Comparison of ENCODE assay signal across 25 cellular contexts in genomic region chr12:10939163-10939562, GRCh38. TPM values are rescaled to one million over a fixed set of nuclear protein-coding genes. Genes with fewer than 3 reads are reported as not detected.
DNase-seq lines count a peak whose midpoint lies in the region; ATAC-seq, FAIRE-seq and TF ChIP-seq lines count a peak whose summit lies in the region.
"Had no signal": no experiment of that assay in that cellular context is flagged by ENCODE, and none has a peak within 500 bp of the region (broad histone marks: within the 10 kb centered on the region; RNA-seq: fewer than 3 reads in every experiment).

A gene with protein sequence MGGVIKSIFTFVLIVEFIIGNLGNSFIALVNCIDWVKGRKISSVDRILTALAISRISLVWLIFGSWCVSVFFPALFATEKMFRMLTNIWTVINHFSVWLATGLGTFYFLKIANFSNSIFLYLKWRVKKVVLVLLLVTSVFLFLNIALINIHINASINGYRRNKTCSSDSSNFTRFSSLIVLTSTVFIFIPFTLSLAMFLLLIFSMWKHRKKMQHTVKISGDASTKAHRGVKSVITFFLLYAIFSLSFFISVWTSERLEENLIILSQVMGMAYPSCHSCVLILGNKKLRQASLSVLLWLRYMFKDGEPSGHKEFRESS (minus strand): TSS chr12:10939263. CDS start chr12:10939207, 56 bp downstream.

- H3K9ac ChIP-seq in GM12878 (ENCODE audit: control insufficient read depth, insufficient read depth, low read length) = no peak within 1 kb of the TSS

- no peaks in the 10 kb centered on the region for H3K4me1 ChIP-seq in GM12878 (ENCODE audit: control insufficient read depth, insufficient read depth, low read length)

- DNase-seq in GM12878 (ENCODE audit: low read depth, low spot score) (no peak), epithelial cell of prostate (ENCODE audit: low read depth, low spot score) (no peak), occipital lobe (lab: John Stamatoyannopoulos, UW) (no peak), GM03348 (ENCODE audit: low spot score) (no peak), NCI-H128 (lab: John Stamatoyannopoulos, UW; ENCODE audit: unreplicated experiment) (no peak)
- no peak for DNase-seq in activated CD8-positive, alpha-beta T cell treated with anti-CD3 and anti-CD28 coated beads, Interleukin-2, amount 10 ng/mL, durations not matched to agents 7 days and 5 days
- DNase-seq: Caco-2; CD8-positive, alpha-beta T cell; NCI-H1105 treated with DMSO at 0.1 percent for 48 hours; NCI-H1694; NCI-H2029 treated with DMSO at 0.1 percent for 48 hours; NCI-H446 treated with DMSO at 0.1 percent for 48 hours; NCI-H526; NCI-H82; NK-92 treated with Interleukin-12 subunit alpha and Interleukin-12 subunit beta, amount 100 ng/mL, for 24 hours; PC-3; SJCRH30 had no signal

- no peaks in the 10 kb centered on the region for H4K20me1 ChIP-seq in GM12878 (ENCODE audit: control insufficient read depth, insufficient read depth)

- H3K4me2 ChIP-seq in GM12878 (ENCODE audit: control insufficient read depth, insufficient read depth) = no peak within 1 kb of the TSS

- no peak within 1 kb of the TSS for H2AFZ ChIP-seq in GM12878 (ENCODE audit: control insufficient read depth, low read depth, low read length)

- TF ChIP-seq EP300 in GM12878 (IDR thresholded peaks at IDR 0.05; ENCODE audit: borderline replicate concordance in 1 of 2, control insufficient read depth in 1 of 2, low read depth in 2 of 2, low read length in 2 of 2) = no peak

- no peaks in the 10 kb centered on the region for H3K79me2 ChIP-seq in GM12878 (ENCODE audit: control insufficient read depth, insufficient read depth, low read length)

- no peaks in the 10 kb centered on the region for H3K27me3 ChIP-seq in GM12878 (replicated peaks in 1 of 2; ENCODE audit: control insufficient read depth in 2 of 2, insufficient read depth in 2 of 2, low read length in 1 of 2)
- H3K27me3 ChIP-seq: SJCRH30 had no signal

- no peaks in the 10 kb centered on the region for H3K27me3 Mint-ChIP-seq in activated CD8-positive, alpha-beta T cell treated with anti-CD3 and anti-CD28 coated beads, Interleukin-2, amount 10 ng/mL, durations not matched to agents 7 days and 5 days (ENCODE audit: low read depth)
- H3K27me3 Mint-ChIP-seq: B cell had no signal

- WGBS in GM12878 (ENCODE audit: insufficient coverage, insufficient replicate concordance, low lambda C conversion rate, missing lambda C conversion rate) = 94% methylated on average over 1 of the region's 1 CpG

- intact Hi-C loops in GM12878 (cut with micrococcal nuclease; ENCODE audit: unreplicated experiment) = no loop called here

- no peak within 1 kb of the TSS for H3K4me3 Mint-ChIP-seq in activated CD8-positive, alpha-beta T cell treated with anti-CD3 and anti-CD28 coated beads, Interleukin-2, amount 10 ng/mL, durations not matched to agents 7 days and 5 days
- H3K4me3 Mint-ChIP-seq: B cell; CD8-positive, alpha-beta T cell had no signal

- CTCF ChIA-PET in GM12878 (lab: Yijun Ruan, JAX) = no interaction called here
- CTCF ChIA-PET in activated CD8-positive, alpha-beta T cell treated with anti-CD3 and anti-CD28 coated beads, Interleukin-2, amount 10 ng/mL, durations not matched to agents 7 days and 5 days (lab: Charles Lee) = no interaction called here

- RAD21 ChIA-PET in GM12878 (lab: Charles Lee; ENCODE audit: unreplicated experiment) = no interaction called here

- peaks cover 14% of the 10 kb centered on the region for H3K4me1 Mint-ChIP-seq in activated CD8-positive, alpha-beta T cell treated with anti-CD3 and anti-CD28 coated beads, Interleukin-2, amount 10 ng/mL, durations not matched to agents 7 days and 5 days (ENCODE audit: low read depth)
- H3K4me1 Mint-ChIP-seq: B cell had no signal

- no peaks in the 10 kb centered on the region for H3K9me3 ChIP-seq in GM12878 (replicated peaks; ENCODE audit: control insufficient read depth, insufficient read depth, low read length)

- H3K27ac Mint-ChIP-seq in activated CD8-positive, alpha-beta T cell treated with anti-CD3 and anti-CD28 coated beads, Interleukin-2, amount 10 ng/mL, durations not matched to agents 7 days and 5 days = no peak within 1 kb of the TSS
- H3K27ac Mint-ChIP-seq: B cell; CD8-positive, alpha-beta T cell had no signal

- no peaks in the 10 kb centered on the region for H3K9me3 Mint-ChIP-seq in activated CD8-positive, alpha-beta T cell treated with anti-CD3 and anti-CD28 coated beads, Interleukin-2, amount 10 ng/mL, durations not matched to agents 7 days and 5 days (ENCODE audit: insufficient read depth)

- no peak for TF ChIP-seq RAD21 in GM12878 (IDR thresholded peaks at IDR 0.05; ENCODE audit: insufficient read depth, low read depth, low read length)

- TF ChIP-seq POLR2A in GM12878 (IDR thresholded peaks at IDR 0.05; ENCODE audit: low read depth, low read length) = no peak

- no peaks in the 10 kb centered on the region for H3K36me3 ChIP-seq in GM12878 (ENCODE audit: control insufficient read depth in 2 of 2, insufficient read depth in 2 of 2, low read length in 1 of 2)
- H3K36me3 ChIP-seq: SJCRH30 had no signal

- POLR2A ChIA-PET in GM12878 (lab: Charles Lee) = interaction anchor here (0.7 kb wide), 2 partner anchors 57 to 528 kb away, joined by 4 to 5 read pairs; no protein-coding TSS in a partner anchor
- POLR2A ChIA-PET in activated CD8-positive, alpha-beta T cell treated with anti-CD3 and anti-CD28 coated beads, Interleukin-2, amount 10 ng/mL, durations not matched to agents 7 days and 5 days (lab: Charles Lee) = no interaction called here

- FAIRE-seq in GM12878 (lab: Jason Lieb, UNC) = peak; percentile 31
- FAIRE-seq: GM12891, GM19239, H54 had no signal

- no peak within 1 kb of the TSS for H3K27ac ChIP-seq in GM12878 (ENCODE audit: control insufficient read depth, insufficient read depth)
- H3K27ac ChIP-seq in epithelial cell of prostate = peak within 1 kb of the TSS; percentile 84
- H3K27ac ChIP-seq: C4-2B, SJCRH30 had no signal

- no peaks in the 10 kb centered on the region for H3K36me3 Mint-ChIP-seq in activated CD8-positive, alpha-beta T cell treated with anti-CD3 and anti-CD28 coated beads, Interleukin-2, amount 10 ng/mL, durations not matched to agents 7 days and 5 days (ENCODE audit: low read depth)
- H3K36me3 Mint-ChIP-seq: CD8-positive, alpha-beta T cell had no signal

- SMC1A ChIA-PET in GM12878 (lab: Charles Lee; ENCODE audit: uncharacterized antibody, unreplicated experiment) = interaction anchor here (1.1 kb wide), 1 partner anchor 25 kb away, joined by 3 read pairs; no protein-coding TSS in a partner anchor

- no peak for ATAC-seq in GM12878
- ATAC-seq in activated CD8-positive, alpha-beta T cell treated with anti-CD3 and anti-CD28 coated beads, Interleukin-2, amount 10 ng/mL, durations not matched to agents 7 days and 5 days = no peak
- no peak for ATAC-seq in HG02885 (IDR thresholded peaks at IDR 0.05; ENCODE audit: poor library complexity, unreplicated experiment)
- ATAC-seq: CD8-positive, alpha-beta T cell; PC-3; Right ventricle myocardium inferior; SK-N-SH treated with all-trans-retinoic acid at 6 μM for 48 hours had no signal

- H3K4me3 ChIP-seq in GM12878 = no peak within 1 kb of the TSS
- H3K4me3 ChIP-seq: SJCRH30 had no signal

- TF ChIP-seq CTCF in GM12878 (IDR thresholded peaks at IDR 0.05 in 2 of 3, conservative IDR thresholded peaks at IDR 0.05 in 1 of 3; ENCODE audit: control insufficient read depth in 2 of 3, extremely low read depth in 1 of 3, insufficient read depth in 1 of 3, low read depth in 3 of 3, low read length in 3 of 3) = no peak

- BruUV-seq in GM12878 (replicated peaks; lab: Mats Ljungman, UMichigan) = no TSS peak

- in situ Hi-C loops in GM12878 (cut with MboI) = no loop called here

TF ChIP-seq in GM12878, 131 proteins besides CTCF, POLR2A, EP300 and RAD21 (continues in another document):
- TF ChIP-seq SREBF1 (IDR thresholded peaks at IDR 0.05; ENCODE audit: low read length) (no peak), E2F4 (IDR thresholded peaks at IDR 0.05; ENCODE audit: low read depth, low read length) (no peak), RFX5 (IDR thresholded peaks at IDR 0.05; ENCODE audit: low read depth, low read length) (no peak), BMI1 (IDR thresholded peaks at IDR 0.05; ENCODE audit: borderline replicate concordance) (no peak), EED (IDR thresholded peaks at IDR 0.05; ENCODE audit: low read depth) (no peak), SPI1 (IDR thresholded peaks at IDR 0.05; ENCODE audit: borderline replicate concordance, insufficient read depth, low read depth, low read length) (no peak), HCFC1 (IDR thresholded peaks at IDR 0.05; ENCODE audit: low read length) (no peak), NFYA (IDR thresholded peaks at IDR 0.05; ENCODE audit: borderline replicate concordance, low read depth, low read length) (no peak), CBFB (IDR thresholded peaks at IDR 0.05; ENCODE audit: low read depth) (no peak), NR2C1 (IDR thresholded peaks at IDR 0.05) (no peak)

RNA-seq across cellular contexts. Expression of the gene that starts here (rescaled TPM):
- 110 and 116 TPM in 2 replicates for total RNA-seq in GM12878 (2013; cell fraction: nucleolus; rRNA removed)
- total RNA-seq in GM12878 (2014; rRNA removed) (3.0 and 5.6 TPM in 2 replicates), GM12878 (2014; rRNA removed; fragmentation: Illumina TruSeq; extraction: Trizol) (4.4 and 5.6 TPM in 2 replicates), GM12878 (2021) (1.5 and 1.8 TPM in 2 replicates), occipital lobe (11.4 TPM)
- polyA plus RNA-seq in GM12878 (2011; ENCODE audit: low read depth) = 0.92 TPM
- polyA plus RNA-seq in GM12878 (2011; rRNA removed) (3.2 and 5.5 TPM in 2 replicates), GM12878 (2014; fragmentation: Illumina TruSeq; extraction: Trizol) (2.0 and 2.6 TPM in 2 replicates), GM12878 (2014; fragmentation: Nextera tagmentation; extraction: Ambion mirVana) (1 to 10 TPM; 1.6 to 3.1 TPM), GM12878 (2014; rRNA removed) (0.71 and 1.2 TPM in 2 replicates), GM12878 (2016; fragmentation: Nextera tagmentation; extraction: Ambion mirVana) (1 to 10 TPM; 1.7 to 2.3 TPM)
- polyA plus RNA-seq in GM12878 (2011; cell fraction: cytosol; rRNA removed) = 0.34 and 0.40 TPM in 2 replicates
- 10.8 and 12.6 TPM in 2 replicates for polyA plus RNA-seq in GM12878 (2011; cell fraction: nucleus; rRNA removed)
- polyA plus RNA-seq in GM12878 (2012) = 0.86 and 1.7 TPM in 2 replicates
- 7.8 and 11.6 TPM in 2 replicates for polyA minus RNA-seq in GM12878 (2011; rRNA and poly(A)+ RNA removed)
- 0.67 TPM in 1 of 2 replicates, not detected in the other for polyA minus RNA-seq in GM12878 (2011; cell fraction: cytosol; rRNA and poly(A)+ RNA removed)
- 30.5 and 48.6 TPM in 2 replicates for polyA minus RNA-seq in GM12878 (2011; cell fraction: nucleus; rRNA and poly(A)+ RNA removed)
- total RNA-seq in activated CD8-positive, alpha-beta T cell treated with anti-CD3 and anti-CD28 coated beads, Interleukin-2, amount 10 ng/mL, durations not matched to agents 7 days and 5 days = 1 to 10 TPM; 2.1 to 2.4 TPM
